Comparison of ENCODE assay signal across 9 cellular contexts in genomic region chr12:54028324-54029201, GRCh38. TPM values are rescaled to one million over a fixed set of nuclear protein-coding genes. Genes with fewer than 3 reads are reported as not detected.
DNase-seq lines count a peak whose midpoint lies in the region; ATAC-seq, FAIRE-seq and TF ChIP-seq lines count a peak whose summit lies in the region.
"Had no signal": no experiment of that assay in that cellular context is flagged by ENCODE, and none has a peak within 500 bp of the region (broad histone marks: within the 10 kb centered on the region; RNA-seq: fewer than 3 reads in every experiment).

Gene HOXC6, plus strand, starts transcription at chr12:54028440. Its CDS starts 82 bp downstream, at chr12:54028522.

- ATAC-seq in HG02840 (IDR thresholded peaks at IDR 0.05; ENCODE audit: low FRiP score, unreplicated experiment) (no peak), GM18867 (IDR thresholded peaks at IDR 0.05; ENCODE audit: unreplicated experiment) (no peak)

- no peak within 1 kb of the TSS for H3K9ac ChIP-seq in astrocyte (ENCODE audit: low read length)

- no peaks in the 10 kb centered on the region for H3K4me1 ChIP-seq in astrocyte (ENCODE audit: insufficient read depth, low read length)

- FAIRE-seq in astrocyte (lab: Jason Lieb, UNC) (no peak), GM12891 (lab: Jason Lieb, UNC) (no peak)
- FAIRE-seq: endometrium had no signal

- no peak within 1 kb of the TSS for H3K4me3 Mint-ChIP-seq in astrocyte (ENCODE audit: unreplicated experiment)

- peak; percentile 77 for DNase-seq in AG08395 (ENCODE audit: low spot score)
- no peak for DNase-seq in astrocyte (ENCODE audit: low read depth)
- DNase-seq in myocyte (ENCODE audit: low read depth), result peak; percentile 80
- DNase-seq in NCI-H1930 (lab: John Stamatoyannopoulos, UW), result no peak
- DNase-seq in GM12891 (ENCODE audit: insufficient read length, low spot score), result no peak

- no peak within 1 kb of the TSS for H3K4me2 ChIP-seq in astrocyte (ENCODE audit: low read length)

- no peak within 1 kb of the TSS for H3K27ac ChIP-seq in astrocyte (ENCODE audit: low read depth, low read length)

- H3K9me3 ChIP-seq in astrocyte (ENCODE audit: insufficient read depth, low read depth, low read length), result peaks cover 7% of the 10 kb centered on the region

- no peak within 1 kb of the TSS for H2AFZ ChIP-seq in astrocyte (ENCODE audit: low read depth, low read length)

- H3K9me3 Mint-ChIP-seq in astrocyte (ENCODE audit: unreplicated experiment), result peaks cover 30% of the 10 kb centered on the region

- H3K4me3 ChIP-seq in astrocyte (ENCODE audit: insufficient read depth, low read depth, low read length), result no peak within 1 kb of the TSS

- peak within 1 kb of the TSS; percentile 13 for H3K27ac Mint-ChIP-seq in astrocyte (ENCODE audit: unreplicated experiment)

- TF ChIP-seq EP300 in Ishikawa (IDR thresholded peaks at IDR 0.05; ENCODE audit: borderline replicate concordance), result no peak

- H3K4me1 Mint-ChIP-seq in astrocyte (ENCODE audit: low read depth, unreplicated experiment), result no peaks in the 10 kb centered on the region

- peaks cover 94% of the 10 kb centered on the region for H3K27me3 ChIP-seq in astrocyte (ENCODE audit: insufficient read depth, low read length)

- H3K36me3 ChIP-seq in astrocyte (ENCODE audit: insufficient read depth, low read length), result no peaks in the 10 kb centered on the region

- no peaks in the 10 kb centered on the region for H3K79me2 ChIP-seq in astrocyte (ENCODE audit: insufficient read depth, low read length)

- TF ChIP-seq CTCF in astrocyte (IDR thresholded peaks at IDR 0.05; ENCODE audit: insufficient read depth, low read depth, low read length), result no peak

- TF ChIP-seq RAD21 in Ishikawa (IDR thresholded peaks at IDR 0.05; ENCODE audit: low read depth), result no peak

- H3K36me3 Mint-ChIP-seq in astrocyte (ENCODE audit: low read depth, unreplicated experiment), result peaks cover 2% of the 10 kb centered on the region

- H4K20me1 ChIP-seq in astrocyte (ENCODE audit: insufficient read depth, low read length), result no peaks in the 10 kb centered on the region

- no peak for TF ChIP-seq POLR2A in GM12891 (IDR thresholded peaks at IDR 0.05; ENCODE audit: low read depth, low read length)

- peaks cover 88% of the 10 kb centered on the region for H3K27me3 Mint-ChIP-seq in astrocyte (ENCODE audit: low read depth, unreplicated experiment)

TF ChIP-seq in Ishikawa, 13 proteins besides CTCF, POLR2A, EP300 and RAD21:
- TF ChIP-seq ZBTB7A (IDR thresholded peaks at IDR 0.05; ENCODE audit: low read depth) (no peak), USF1 (IDR thresholded peaks at IDR 0.05) (peak; percentile 84)

TF ChIP-seq in GM12891, 5 proteins besides CTCF, POLR2A, EP300 and RAD21:
- no peak for TF ChIP-seq POLR2AphosphoS5 (IDR thresholded peaks at IDR 0.05; ENCODE audit: low read depth, low read length)
- TF ChIP-seq POU2F2 (IDR thresholded peaks at IDR 0.05; ENCODE audit: low read depth, low read length), result no peak
- TF ChIP-seq TAF1 (IDR thresholded peaks at IDR 0.05; ENCODE audit: low read depth, low read length), result no peak

RNA-seq across cellular contexts. Expression of gene HOXC6, which starts in this region (rescaled TPM):
- total RNA-seq in astrocyte, result not detected in 2 replicates
- 1.6 and 2.3 TPM in 2 replicates for total RNA-seq in myocyte
- 21.8 TPM for polyA plus RNA-seq in myocyte (2012)
- polyA plus RNA-seq in GM12891 (2012; ENCODE audit: low read depth, missing spikeins), result 0.14 TPM

Comparison
In these comparisons a context has a peak if more than half of its experiments do, and no peak if none do; other contexts are left out.
1. DNase-seq: peak in AG08395 (single experiment) and myocyte (single experiment); none in astrocyte (single experiment), NCI-H1930 (0 of 2) and GM12891 (single experiment).